Comparison of ENCODE assay signal across 18 cellular contexts in the genomic region with DNA sequence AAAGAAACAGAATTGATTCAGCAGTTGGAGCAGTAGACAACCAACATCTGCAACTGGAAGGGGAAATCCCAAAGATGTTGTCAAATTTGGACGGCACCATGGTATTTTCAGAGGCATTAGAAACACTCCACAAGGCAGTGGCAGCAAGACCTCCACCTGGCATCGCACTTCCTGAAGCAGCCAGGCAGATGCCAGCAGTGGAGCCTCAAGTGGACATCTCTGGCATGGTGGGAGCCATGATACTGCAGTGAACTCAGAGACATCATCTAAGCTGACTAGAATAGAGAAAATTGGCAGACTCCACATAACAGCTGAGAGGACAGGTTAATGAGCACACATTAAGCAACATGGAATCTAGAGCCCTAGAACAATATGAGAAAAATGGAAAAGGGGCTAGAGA. TPM values are rescaled to one million over a fixed set of nuclear protein-coding genes. Genes with fewer than 3 reads are reported as not detected.
DNase-seq lines count a peak whose midpoint lies in the region; ATAC-seq, FAIRE-seq and TF ChIP-seq lines count a peak whose summit lies in the region.
"Had no signal": no experiment of that assay in that cellular context is flagged by ENCODE, and none has a peak within 500 bp of the region (broad histone marks: within the 10 kb centered on the region; RNA-seq: fewer than 3 reads in every experiment).

No MANE protein-coding gene starts in this region.

- CTCF ChIA-PET in K562 (lab: Yijun Ruan, JAX; ENCODE audit: low intra/inter-chr PET ratio): no interaction called here

- TF ChIP-seq POLR2A in K562 (conservative IDR thresholded peaks at IDR 0.05): no peak

- H3K9ac ChIP-seq in MM.1S (ENCODE audit: low read length) (no peak overlapping the region), K562 (ENCODE audit: insufficient read depth in 1 of 2, low read depth in 2 of 2, low read length in 2 of 2) (no peak overlapping the region)

- H3F3A ChIP-seq in MM.1S (ENCODE audit: insufficient read depth, low read length): no peaks in the 10 kb centered on the region

- H2AFZ ChIP-seq in MM.1S (ENCODE audit: low read length) (no peak overlapping the region), K562 (ENCODE audit: low read depth, low read length) (no peak overlapping the region)

- no peak for TF ChIP-seq EP300 in K562 (IDR thresholded peaks at IDR 0.05; ENCODE audit: low read length)

- TF ChIP-seq CTCF in MM.1S (IDR thresholded peaks at IDR 0.05; ENCODE audit: low read length) (peak; percentile 18; the same call in 1 of the 2 replicates), K562 (IDR thresholded peaks at IDR 0.05 in 2 of 3, conservative IDR thresholded peaks at IDR 0.05 in 1 of 3; ENCODE audit: insufficient read depth in 2 of 3, low read depth in 1 of 3, low read length in 3 of 3) (0 out of 6 replicates have a peak, but pooled peaks of 1 of the 3 experiments have one; percentile 5)

- intact Hi-C loops in K562 (cut with micrococcal nuclease): no loop called here

- H3K4me2 ChIP-seq in MM.1S (ENCODE audit: low read depth, low read length) (no peak overlapping the region), K562 (ENCODE audit: insufficient read depth, low read length) (no peak overlapping the region)

- H3K79me2 ChIP-seq in MM.1S (ENCODE audit: low read length): no peaks in the 10 kb centered on the region
- H3K79me2 ChIP-seq in K562 (ENCODE audit: control insufficient read depth, insufficient read depth, low read length): no peaks in the 10 kb centered on the region

- H4K20me1 ChIP-seq in MM.1S (ENCODE audit: insufficient read depth, low read length) (no peaks in the 10 kb centered on the region), K562 (replicated peaks; ENCODE audit: control insufficient read depth, insufficient read depth, low read length) (no peaks in the 10 kb centered on the region)

- H3K4me1 ChIP-seq in MM.1S (ENCODE audit: low read length) (peaks cover 6% of the 10 kb centered on the region; the same call in 1 of the 2 replicates), K562 (replicated peaks in 1 of 2; ENCODE audit: control insufficient read depth in 2 of 2, insufficient read depth in 2 of 2, low read length in 2 of 2) (no peaks in the 10 kb centered on the region)

- no peaks in the 10 kb centered on the region for H3K9me1 ChIP-seq in K562 (ENCODE audit: control insufficient read depth, insufficient read depth, low read length)

- H3K27ac ChIP-seq in MM.1S (ENCODE audit: low read length) (no peak overlapping the region), K562 (ENCODE audit: extremely low read depth, low read depth, low read length) (no peak overlapping the region)
- H3K27ac ChIP-seq: VCaP had no signal

- no peaks in the 10 kb centered on the region for H3K27me3 ChIP-seq in MM.1S (replicated peaks; ENCODE audit: insufficient read depth, low read length)
- H3K27me3 ChIP-seq in K562 (ENCODE audit: control insufficient read depth in 2 of 2, insufficient read depth in 2 of 2, low read length in 2 of 2): peaks cover 8 to 10% of the 10 kb centered on the region in 2 experiments; a peak in 4 of 5 replicates
- no peaks in the 10 kb centered on the region for H3K27me3 ChIP-seq in H7 (ENCODE audit: control insufficient read depth, insufficient read depth, low read length)
- H3K27me3 ChIP-seq: MG63 had no signal

- no peaks in the 10 kb centered on the region for H3K9me2 ChIP-seq in MM.1S (replicated peaks; ENCODE audit: insufficient read depth, low read length)

- H3K4me3 ChIP-seq in MM.1S (ENCODE audit: low read length) (no peak overlapping the region), K562 (no peak overlapping the region), H7 (ENCODE audit: insufficient read depth, low read depth, low read length) (no peak overlapping the region)
- H3K4me3 ChIP-seq: lung, MG63 had no signal

- in situ Hi-C loops in K562 (cut with MboI): no loop called here

- no TSS peak for BruUV-seq in K562 (replicated peaks; lab: Mats Ljungman, UMichigan)

- ATAC-seq in K562 (peak; percentile 58), GM21576 (IDR thresholded peaks at IDR 0.05; ENCODE audit: unreplicated experiment) (no peak)

- no peak for TF ChIP-seq RAD21 in K562 (CRISPR knock-in tag; conservative IDR thresholded peaks at IDR 0.05 in 1 of 2, IDR thresholded peaks at IDR 0.05 in 1 of 2)

- H3K9me3 ChIP-seq in MM.1S (replicated peaks; ENCODE audit: insufficient read depth, low read length) (no peaks in the 10 kb centered on the region), K562 (replicated peaks; ENCODE audit: control insufficient read depth, insufficient read depth, low read depth, low read length) (no peaks in the 10 kb centered on the region)
- H3K9me3 ChIP-seq: MG63 had no signal

- DNase-seq in DMS 273 (lab: John Stamatoyannopoulos, UW; ENCODE audit: unreplicated experiment) (peak; percentile 47), DMS 273 treated with DMSO at 0.1 percent for 48 hours (lab: John Stamatoyannopoulos, UW) (no peak), ELR (ENCODE audit: low read depth) (peak; percentile 8), MM.1S (no peak), K562 (ENCODE audit: extremely low read depth in 1 of 4, low spot score in 3 of 4) (no peak), H7 (no peak), NCI-H82 (lab: John Stamatoyannopoulos, UW) (no peak)
- DNase-seq: 8988T; caudate nucleus; effector CD8-positive, alpha-beta T cell; GDM1; MG63; NCI-H226; retina had no signal

- H3K36me3 ChIP-seq in MM.1S (replicated peaks; ENCODE audit: insufficient read depth, low read length) (no peaks in the 10 kb centered on the region), K562 (ENCODE audit: control insufficient read depth, insufficient read depth, low read length) (no peaks in the 10 kb centered on the region), H7 (replicated peaks; ENCODE audit: control insufficient read depth, insufficient read depth, low read length) (no peaks in the 10 kb centered on the region)
- H3K36me3 ChIP-seq: MG63 had no signal

- 0% methylated on average over 2 of the region's 2 CpGs for WGBS in K562 (ENCODE audit: insufficient coverage, low coverage, missing lambda C conversion rate)

- POLR2A ChIA-PET in K562 (lab: Yijun Ruan, JAX): interaction anchor here (1.5 kb wide), 1 partner anchor 11 kb away, joined by 5 read pairs; no protein-coding TSS in a partner anchor

- FAIRE-seq in K562 (lab: Jason Lieb, UNC): no peak

TF ChIP-seq in K562, 482 proteins besides CTCF, POLR2A, EP300 and RAD21:
- TF ChIP-seq FOXA1 (IDR thresholded peaks at IDR 0.05; ENCODE audit: borderline replicate concordance) (no peak), SREBF1 (IDR thresholded peaks at IDR 0.05; ENCODE audit: borderline replicate concordance, low read depth, low read length) (no peak), KHSRP (IDR thresholded peaks at IDR 0.05) (no peak)
- TF ChIP-seq, protein P1, sequence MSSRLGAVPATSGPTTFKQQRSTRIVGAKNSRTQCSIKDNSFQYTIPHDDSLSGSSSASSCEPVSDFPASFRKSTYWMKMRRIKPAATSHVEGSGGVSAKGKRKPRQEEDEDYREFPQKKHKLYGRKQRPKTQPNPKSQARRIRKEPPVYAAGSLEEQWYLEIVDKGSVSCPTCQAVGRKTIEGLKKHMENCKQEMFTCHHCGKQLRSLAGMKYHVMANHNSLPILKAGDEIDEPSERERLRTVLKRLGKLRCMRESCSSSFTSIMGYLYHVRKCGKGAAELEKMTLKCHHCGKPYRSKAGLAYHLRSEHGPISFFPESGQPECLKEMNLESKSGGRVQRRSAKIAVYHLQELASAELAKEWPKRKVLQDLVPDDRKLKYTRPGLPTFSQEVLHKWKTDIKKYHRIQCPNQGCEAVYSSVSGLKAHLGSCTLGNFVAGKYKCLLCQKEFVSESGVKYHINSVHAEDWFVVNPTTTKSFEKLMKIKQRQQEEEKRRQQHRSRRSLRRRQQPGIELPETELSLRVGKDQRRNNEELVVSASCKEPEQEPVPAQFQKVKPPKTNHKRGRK (tag; IDR thresholded peaks at IDR 0.05): no peak
- TF ChIP-seq, protein P2, sequence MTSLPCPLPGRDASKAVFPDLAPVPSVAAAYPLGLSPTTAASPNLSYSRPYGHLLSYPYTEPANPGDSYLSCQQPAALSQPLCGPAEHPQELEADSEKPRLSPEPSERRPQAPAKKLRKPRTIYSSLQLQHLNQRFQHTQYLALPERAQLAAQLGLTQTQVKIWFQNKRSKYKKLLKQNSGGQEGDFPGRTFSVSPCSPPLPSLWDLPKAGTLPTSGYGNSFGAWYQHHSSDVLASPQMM (CRISPR knock-in tag; IDR thresholded peaks at IDR 0.05): no peak

RNA-seq across cellular contexts. Expression of gene RGS8, which starts 33.9 kb away (rescaled TPM):
- not detected in 2 replicates for total RNA-seq in K562 (2011; cell fraction: chromatin; rRNA removed; ENCODE audit: low replicate concordance)
- total RNA-seq in K562 (2011; cell fraction: nucleolus; rRNA removed): not detected in 2 replicates
- total RNA-seq in K562 (2011; cell fraction: nucleoplasm; rRNA removed): not detected in 2 replicates
- total RNA-seq in K562 (2014; rRNA removed) (not detected in 2 replicates), K562 (2014; rRNA removed; fragmentation: Illumina TruSeq; extraction: Trizol) (not detected in 2 replicates), K562 (2015; rRNA removed; fragmentation: Illumina TruSeq; extraction: Trizol) (not detected in 2 replicates), K562 (2021) (not detected in 2 replicates)
- polyA plus RNA-seq in K562 (2011; rRNA removed) (not detected in 2 replicates), K562 (2014; fragmentation: Illumina TruSeq; extraction: Trizol) (not detected in 2 replicates), K562 (2014; fragmentation: Nextera tagmentation; extraction: Ambion mirVana) (not detected), K562 (2014; rRNA removed) (not detected in 2 replicates)
- not detected in 2 replicates for polyA plus RNA-seq in K562 (2011; cell fraction: cytosol; rRNA removed)
- not detected in 2 replicates for polyA plus RNA-seq in K562 (2011; cell fraction: nucleus; rRNA removed)
- not detected in 2 replicates for polyA plus RNA-seq in K562 (2012)
- not detected in 2 replicates for polyA minus RNA-seq in K562 (2011; rRNA and poly(A)+ RNA removed)
- polyA minus RNA-seq in K562 (2011; cell fraction: cytosol; rRNA and poly(A)+ RNA removed): not detected in 2 replicates
- polyA minus RNA-seq in K562 (2011; cell fraction: nucleus; rRNA and poly(A)+ RNA removed): not detected in 2 replicates
- 2.3 and 14.2 TPM in 2 replicates for total RNA-seq in H7 (2014; rRNA removed; shearing (Covaris generic))
- total RNA-seq: CD4-positive, CD25-positive, alpha-beta regulatory T cell had no signal
- polyA plus RNA-seq: CD4-positive, CD25-positive, alpha-beta regulatory T cell had no signal

Comparison
In these comparisons a context has a peak if more than half of its experiments do, and no peak if none do; other contexts are left out.
1. DNase-seq: peak in DMS 273 (single experiment) and ELR (single experiment); none in DMS 273 treated with DMSO at 0.1 percent for 48 hours (single experiment), MM.1S (single experiment), K562 (0 of 4), H7 (single experiment) and NCI-H82 (single experiment).